4 cellular contexts compared by ENCODE assay signal in the genomic region with DNA sequence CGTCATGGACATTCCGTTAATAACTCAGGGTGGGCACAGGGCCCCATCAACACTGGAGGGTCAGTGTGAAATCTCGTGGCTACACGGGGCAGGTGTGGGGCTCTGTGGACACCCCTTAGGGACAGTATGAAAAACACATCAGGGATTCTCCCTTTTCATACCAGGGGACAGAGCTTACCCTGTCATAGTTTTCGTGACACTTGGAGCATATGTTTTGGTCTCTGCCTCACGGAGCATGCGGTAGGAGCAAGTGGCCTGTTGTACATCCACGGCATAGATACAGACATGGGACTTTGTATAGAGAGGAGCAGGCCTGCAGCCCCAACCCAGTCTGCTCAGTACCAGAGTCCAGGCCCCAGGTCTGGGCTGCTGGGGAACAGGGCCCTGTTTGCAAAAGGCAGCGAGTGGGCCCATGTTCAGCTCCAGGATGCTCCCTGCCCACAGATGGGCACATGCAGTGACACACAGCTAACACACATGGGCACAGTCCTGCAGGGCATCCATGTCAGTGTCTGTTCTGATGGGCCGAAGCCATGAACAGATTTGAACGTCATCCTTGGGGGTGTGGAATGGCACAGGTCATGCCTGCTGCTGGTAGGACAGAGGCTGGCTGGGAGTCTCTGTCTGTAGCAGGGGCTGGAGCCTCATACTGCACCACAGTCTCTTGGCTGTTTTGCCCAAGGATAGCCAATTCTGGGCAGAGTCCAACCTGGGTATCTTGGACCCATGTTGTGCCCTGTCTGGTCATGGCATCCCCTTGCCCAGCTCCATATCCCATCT. TPM values are rescaled to one million over a fixed set of nuclear protein-coding genes. Genes with fewer than 3 reads are reported as not detected.
"Had no signal": no experiment of that assay in that cellular context is flagged by ENCODE, and none has a peak within 500 bp of the region (broad histone marks: within the 10 kb centered on the region; RNA-seq: fewer than 3 reads in every experiment).

No MANE protein-coding gene starts in this region.

RNA-seq across cellular contexts. Expression of gene DEFB131A, which starts 50.2 kb away (rescaled TPM):
- total RNA-seq: LHCN-M2, M059J, MCF 10A, NCI-H460 had no signal
